30 cellular contexts compared by ENCODE assay signal in the genomic region with DNA sequence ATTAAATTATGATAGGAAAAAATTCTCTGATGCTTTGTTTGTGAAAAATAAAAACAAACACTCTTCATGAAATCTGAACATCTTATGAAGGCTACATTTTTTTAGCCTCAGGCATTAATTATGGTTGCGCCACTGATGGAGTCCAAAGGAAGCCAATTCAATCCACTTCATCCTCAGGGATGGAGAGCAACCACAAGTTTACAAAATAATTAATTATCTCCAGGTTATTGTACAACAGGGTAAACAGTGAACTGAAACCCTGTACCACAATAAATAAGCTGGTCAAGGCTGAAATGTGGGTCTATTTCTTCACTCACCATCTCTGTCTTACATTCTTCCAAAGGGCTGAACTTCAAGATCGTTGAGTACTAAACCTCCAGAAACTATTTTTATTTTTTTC.
"Had no signal": no experiment of that assay in that cellular context is flagged by ENCODE, and none has a peak within 500 bp of the region (broad histone marks: within the 10 kb centered on the region; RNA-seq: fewer than 3 reads in every experiment).

No MANE protein-coding gene starts in this region.

- H3K4me3 Mint-ChIP-seq: activated CD4-positive, alpha-beta memory T cell treated with anti-CD3 and anti-CD28 coated beads for 36 hours; activated CD4-positive, alpha-beta T cell treated with anti-CD3 and anti-CD28 coated beads, Interleukin-2, amount 10 ng/mL, durations not matched to agents 7 days and 5 days had no signal

- H3K27me3 Mint-ChIP-seq: activated CD4-positive, alpha-beta memory T cell treated with anti-CD3 and anti-CD28 coated beads for 36 hours; activated CD4-positive, alpha-beta T cell treated with anti-CD3 and anti-CD28 coated beads, Interleukin-2, amount 10 ng/mL, durations not matched to agents 7 days and 5 days had no signal

- H3K4me3 ChIP-seq: adrenal gland, breast epithelium, SJCRH30 had no signal

- ATAC-seq: activated T-cell treated with anti-CD3 and anti-CD28 coated beads, Interleukin-2, amount 50 U/mL, for 72 hours; Panc1 had no signal

- H3K9me3 Mint-ChIP-seq: activated CD4-positive, alpha-beta memory T cell treated with anti-CD3 and anti-CD28 coated beads for 36 hours had no signal

- H3K9me3 ChIP-seq: adrenal gland, breast epithelium, SJCRH30, SK-N-SH had no signal

- H3K27ac Mint-ChIP-seq: activated CD4-positive, alpha-beta T cell treated with anti-CD3 and anti-CD28 coated beads, Interleukin-2, amount 10 ng/mL, durations not matched to agents 7 days and 5 days had no signal

- DNase-seq: activated CD4-positive, alpha-beta memory T cell treated with anti-CD3 and anti-CD28 coated beads for 36 hours; activated CD4-positive, alpha-beta T cell treated with anti-CD3 and anti-CD28 coated beads, Interleukin-2, amount 10 ng/mL, durations not matched to agents 7 days and 5 days; activated CD4-positive, CD25-positive, alpha-beta regulatory T cell; activated CD8-positive, alpha-beta memory T cell treated with anti-CD3 and anti-CD28 coated beads for 24 hours; activated gamma-delta T cell treated with Interleukin-2 at 50 U/mL for 16 hours; activated naive CD4-positive, alpha-beta T cell treated with anti-CD3 and anti-CD28 coated beads, Interleukin-2, amount 50 U/mL, for 16 hours; activated T-cell treated with anti-CD3 and anti-CD28 coated beads, Interleukin-2, amount 50 U/mL, for 72 hours; adrenal gland; aorta; caudate nucleus; NCI-H1105 treated with DMSO at 0.1 percent for 48 hours; NCI-H1436 treated with DMSO at 0.1 percent for 48 hours; NCI-H187; NCI-H2081; NCI-H2171; NCI-H2227 treated with DMSO at 0.1 percent for 48 hours; NCI-H446 treated with DMSO at 0.1 percent for 48 hours; NCI-H524 treated with DMSO at 0.1 percent for 48 hours; NCI-H748 treated with DMSO at 0.1 percent for 48 hours; NK-92 treated with Interleukin-12 subunit alpha and Interleukin-12 subunit beta, amount 100 ng/mL, for 24 hours; OCI-M1; Right ventricle myocardium superior; SJCRH30; SK-N-SH; T-helper 1 cell had no signal

- H3K4me1 ChIP-seq: adrenal gland, breast epithelium, SJCRH30 had no signal

- H3K9ac ChIP-seq: KMS-11, SK-N-SH had no signal

- H3K9me2 ChIP-seq: SK-N-SH had no signal

- H3K27ac ChIP-seq: adrenal gland, breast epithelium, KMS-11, RWPE1, SJCRH30, VCaP had no signal

- H3K27me3 ChIP-seq: adrenal gland, breast epithelium, SJCRH30 had no signal

- H3K36me3 ChIP-seq: adrenal gland, breast epithelium had no signal

- H3K4me2 ChIP-seq: KMS-11, SK-N-SH had no signal
